ENCODE assay signal across 11 cellular contexts in the genomic region with DNA sequence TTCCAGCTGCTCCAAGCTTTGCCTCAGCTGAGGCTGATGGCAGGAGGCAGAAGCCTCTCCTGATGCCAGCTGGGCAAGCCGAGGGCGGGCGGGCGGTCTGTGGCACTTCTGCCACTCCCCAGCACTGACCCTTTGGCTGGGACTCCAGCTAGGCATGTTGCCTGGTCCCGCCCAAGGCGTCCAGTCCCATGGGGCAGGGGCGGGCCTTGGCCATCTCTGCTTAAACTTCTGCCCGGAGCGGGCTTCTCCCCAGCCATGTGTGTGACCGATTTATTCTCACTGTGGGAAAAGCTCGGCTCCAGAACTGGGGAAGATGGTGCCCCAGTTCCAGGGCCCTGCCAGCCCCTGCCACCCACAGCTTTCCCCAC.
DNase-seq lines count a peak whose midpoint lies in the region; ATAC-seq, FAIRE-seq and TF ChIP-seq lines count a peak whose summit lies in the region.
"Had no signal": no experiment of that assay in that cellular context is flagged by ENCODE, and none has a peak within 500 bp of the region (broad histone marks: within the 10 kb centered on the region; RNA-seq: fewer than 3 reads in every experiment).

No MANE protein-coding gene starts in this region.

- H3K4me1 ChIP-seq in kidney (ENCODE audit: control insufficient read depth in 1 of 2, insufficient read depth in 1 of 2, low read depth in 1 of 2, low read length in 2 of 2) (peaks cover 0 to 4% of the 10 kb centered on the region in 2 donors), sigmoid colon (peaks cover 0 to 38% (median 30%) of the 10 kb centered on the region in 4 donors)

- H3K27me3 ChIP-seq in sigmoid colon, result no peaks in the 10 kb centered on the region

- H3K36me3 ChIP-seq in kidney (ENCODE audit: control insufficient read depth in 1 of 2, insufficient read depth in 2 of 2, low read length in 2 of 2) (peaks cover 2 to 26% of the 10 kb centered on the region in 2 donors), sigmoid colon (peaks cover 34 to 66% (median 49%) of the 10 kb centered on the region in 4 donors)

- H3K27me3 Mint-ChIP-seq in activated naive CD8-positive, alpha-beta T cell treated with anti-CD3 and anti-CD28 coated beads for 36 hours, result no peaks in the 10 kb centered on the region
- H3K27me3 Mint-ChIP-seq: type B pancreatic cell had no signal

- H3K4me3 ChIP-seq in kidney (ENCODE audit: low read length in 2 of 2) (no peak overlapping the region), sigmoid colon (no peak overlapping the region)

- 77% methylated on average over 11 of the region's 11 CpGs for WGBS in sigmoid colon, 2 donors

- TF ChIP-seq CTCF in kidney (IDR thresholded peaks at IDR 0.05; ENCODE audit: borderline replicate concordance, extremely low read depth, insufficient read depth), result no peak
- no peak for TF ChIP-seq CTCF in sigmoid colon (IDR thresholded peaks at IDR 0.05)

- TF ChIP-seq EP300 in sigmoid colon (IDR thresholded peaks at IDR 0.05), result peak in 1 of 4 donors; percentile 49

- ATAC-seq in GM21390 (IDR thresholded peaks at IDR 0.05; ENCODE audit: unreplicated experiment), result no peak

- no peak overlapping the region for H3K4me3 Mint-ChIP-seq in activated naive CD8-positive, alpha-beta T cell treated with anti-CD3 and anti-CD28 coated beads for 36 hours
- H3K4me3 Mint-ChIP-seq: HFFc6, type B pancreatic cell had no signal

- H3K9me3 Mint-ChIP-seq in activated naive CD8-positive, alpha-beta T cell treated with anti-CD3 and anti-CD28 coated beads for 36 hours, result no peaks in the 10 kb centered on the region
- H3K9me3 Mint-ChIP-seq: HFFc6, type B pancreatic cell had no signal

- FAIRE-seq in kidney (lab: Jason Lieb, UNC), result no peak

- intact Hi-C loops in kidney (cut with DNase I), result loop anchor here (5.0 kb wide), 2 partner anchors 53 to 158 kb away; no protein-coding TSS in a partner anchor
- intact Hi-C loops in sigmoid colon (cut with DNase I), result loop anchor here (10.0 kb wide), 1 partner anchor 395 kb away; no protein-coding TSS in a partner anchor

- peaks cover 18% of the 10 kb centered on the region for H3K4me1 Mint-ChIP-seq in activated naive CD8-positive, alpha-beta T cell treated with anti-CD3 and anti-CD28 coated beads for 36 hours

- no peaks in the 10 kb centered on the region for H3K9me3 ChIP-seq in kidney (ENCODE audit: control insufficient read depth in 1 of 2, low read length in 2 of 2)
- no peaks in the 10 kb centered on the region for H3K9me3 ChIP-seq in sigmoid colon

- TF ChIP-seq POLR2A in sigmoid colon (IDR thresholded peaks at IDR 0.05), result no peak

- DNase-seq in C1 segment of cervical spinal cord (lab: John Stamatoyannopoulos, UW) (peak in 12 of 14 donors; percentile 20 to 83 (median 61)), kidney (peak; percentile 92), sigmoid colon (peak; percentile 96), NCI-H226 (no peak), epidermal melanocyte (ENCODE audit: insufficient read length, low spot score) (no peak)
- no peak for DNase-seq in activated naive CD8-positive, alpha-beta T cell treated with anti-CD3 and anti-CD28 coated beads for 36 hours
- DNase-seq: HFFc6; stimulated activated CD4-positive, alpha-beta T cell treated with anti-CD3 and anti-CD28 coated beads, Interleukin-2, amount 100 ng/mL, for 24 hours had no signal

- H3K27ac ChIP-seq in cingulate gyrus (ENCODE audit: low read depth, low read length), result peak overlapping the region; percentile 49
- H3K27ac ChIP-seq in kidney (ENCODE audit: low read depth in 2 of 2, low read length in 2 of 2), result no peak overlapping the region
- H3K27ac ChIP-seq in sigmoid colon, result peak overlapping the region; percentile 79 to 87 (median 82)

- no peak overlapping the region for H3K9ac ChIP-seq in kidney (ENCODE audit: low read length in 2 of 2)

- peaks cover 23% of the 10 kb centered on the region for H3K36me3 Mint-ChIP-seq in activated naive CD8-positive, alpha-beta T cell treated with anti-CD3 and anti-CD28 coated beads for 36 hours

- H3K27ac Mint-ChIP-seq in activated naive CD8-positive, alpha-beta T cell treated with anti-CD3 and anti-CD28 coated beads for 36 hours, result no peak overlapping the region
- H3K27ac Mint-ChIP-seq: HFFc6, type B pancreatic cell had no signal

Comparison
In these comparisons a context has a peak if more than half of its experiments do, and no peak if none do; other contexts are left out.
1. DNase-seq: peak in C1 segment of cervical spinal cord (12 of 14), kidney (single experiment) and sigmoid colon (single experiment); none in NCI-H226 (single experiment), activated naive CD8-positive, alpha-beta T cell treated with anti-CD3 and anti-CD28 coated beads for 36 hours (single experiment) and epidermal melanocyte (single experiment).
2. H3K27ac ChIP-seq: peak in cingulate gyrus (single experiment) and sigmoid colon (4 of 4); none in kidney (0 of 2).